Comparison of ENCODE assay signal across 10 cellular contexts in the genomic region with DNA sequence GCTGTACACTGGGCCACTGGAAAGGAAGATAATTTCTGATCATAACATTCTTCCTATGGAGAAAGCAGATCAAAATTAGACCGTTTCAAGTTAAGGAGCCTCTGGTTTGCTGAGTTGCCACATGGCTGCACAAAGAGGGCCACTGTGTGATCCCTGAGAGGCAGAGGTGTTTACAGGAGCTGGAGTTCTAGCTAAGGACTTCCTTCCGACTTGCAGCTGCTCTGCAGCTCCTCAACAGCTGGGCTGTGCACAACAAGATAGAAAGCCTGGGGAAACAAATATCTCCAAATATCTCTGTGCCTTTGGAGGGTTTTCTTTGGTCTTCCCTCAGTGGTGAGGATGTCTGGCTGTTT. TPM values are rescaled to one million over a fixed set of nuclear protein-coding genes. Genes with fewer than 3 reads are reported as not detected.
A peak's percentile ranks its signal among the peaks of the same experiment; 100 is the strongest.
DNase-seq lines count a peak whose midpoint lies in the region; ATAC-seq and TF ChIP-seq lines count a peak whose summit lies in the region.
"Had no signal": no experiment of that assay in that cellular context is flagged by ENCODE, and none has a peak within 500 bp of the region (broad histone marks: within the 10 kb centered on the region; RNA-seq: fewer than 3 reads in every experiment).

No MANE protein-coding gene starts in this region.

- no peaks in the 10 kb centered on the region for H3K9me3 ChIP-seq in endodermal cell (ENCODE audit: control insufficient read depth, low read length)

- no peaks in the 10 kb centered on the region for H3K9me3 Mint-ChIP-seq in endodermal cell
- no peaks in the 10 kb centered on the region for H3K9me3 Mint-ChIP-seq in progenitor cell of endocrine pancreas (ENCODE audit: low read depth)

- 0 out of 2 replicates have a peak overlapping the region, but pooled peaks have one; percentile 76 for H3K27ac ChIP-seq in ACC112 (ENCODE audit: low read depth, low read length)
- H3K27ac ChIP-seq in endodermal cell (ENCODE audit: low read depth, low read length): no peak overlapping the region

- TF ChIP-seq CTCF in endodermal cell (conservative IDR thresholded peaks at IDR 0.05) (no peak), progenitor cell of endocrine pancreas (IDR thresholded peaks at IDR 0.05; ENCODE audit: unreplicated experiment) (no peak)

- H3K4me3 Mint-ChIP-seq in endodermal cell (no peak overlapping the region), progenitor cell of endocrine pancreas (ENCODE audit: low read depth) (no peak overlapping the region)

- H3K9ac ChIP-seq in endodermal cell (ENCODE audit: extremely low read depth, low read length, poor library complexity, severe bottlenecking): no peak overlapping the region

- peaks cover 4% of the 10 kb centered on the region; the same call in 1 of the 2 replicates for H3K36me3 ChIP-seq in ACC112 (ENCODE audit: insufficient read depth, low read length)
- H3K36me3 ChIP-seq in endodermal cell (ENCODE audit: control insufficient read depth, insufficient read depth, low read length): no peaks in the 10 kb centered on the region

- H2AFZ ChIP-seq in ACC112 (ENCODE audit: low read length, unreplicated experiment): no peak overlapping the region

- WGBS in endodermal cell (ENCODE audit: insufficient coverage in 1 of 2, insufficient read length in 1 of 2), 2 experiments: 81% methylated on average over 2 of the region's 2 CpGs

- peaks cover 56% of the 10 kb centered on the region for H3K79me2 ChIP-seq in ACC112 (ENCODE audit: control insufficient read depth, insufficient read depth, low read length, unreplicated experiment)

- peaks cover 75% of the 10 kb centered on the region for H3K4me1 ChIP-seq in ACC112 (ENCODE audit: control insufficient read depth, insufficient read depth, low read length, unreplicated experiment)
- peaks cover 42% of the 10 kb centered on the region for H3K4me1 ChIP-seq in endodermal cell (ENCODE audit: control insufficient read depth, insufficient read depth, low read length)

- peak; percentile 63 for ATAC-seq in GM18909 (IDR thresholded peaks at IDR 0.05; ENCODE audit: poor library complexity, unreplicated experiment)
- no peak for ATAC-seq in HG03565 (IDR thresholded peaks at IDR 0.05; ENCODE audit: unreplicated experiment)
- ATAC-seq in HG02840 (IDR thresholded peaks at IDR 0.05; ENCODE audit: low FRiP score, unreplicated experiment): no peak

- H3K27me3 Mint-ChIP-seq in endodermal cell (ENCODE audit: insufficient read depth) (no peaks in the 10 kb centered on the region), progenitor cell of endocrine pancreas (peaks cover 3% of the 10 kb centered on the region)

- H3K27me3 ChIP-seq in ACC112 (ENCODE audit: insufficient read depth, low read length) (no peaks in the 10 kb centered on the region), endodermal cell (ENCODE audit: control insufficient read depth, insufficient read depth, low read length, poor library complexity, severe bottlenecking) (no peaks in the 10 kb centered on the region)

- H3K27ac Mint-ChIP-seq in endodermal cell: no peak overlapping the region
- H3K27ac Mint-ChIP-seq in progenitor cell of endocrine pancreas: no peak overlapping the region

- no peaks in the 10 kb centered on the region for H3K36me3 Mint-ChIP-seq in endodermal cell (ENCODE audit: low read depth)
- peaks cover 2% of the 10 kb centered on the region for H3K36me3 Mint-ChIP-seq in progenitor cell of endocrine pancreas (ENCODE audit: insufficient read depth)

- H3K4me1 Mint-ChIP-seq in endodermal cell: peaks cover 53% of the 10 kb centered on the region
- H3K4me1 Mint-ChIP-seq in progenitor cell of endocrine pancreas (ENCODE audit: low read depth): peaks cover 31% of the 10 kb centered on the region

- H3K4me3 ChIP-seq in ACC112 (ENCODE audit: low read depth, low read length) (no peak overlapping the region), endodermal cell (ENCODE audit: low read length) (peak overlapping the region; percentile 27)

- peak; percentile 10 for DNase-seq in NCI-H146 treated with DMSO at 0.1 percent for 48 hours (lab: John Stamatoyannopoulos, UW; ENCODE audit: unreplicated experiment)
- no peak for DNase-seq in endodermal cell
- no peak for DNase-seq in retina
- no peak for DNase-seq in progenitor cell of endocrine pancreas (ENCODE audit: low spot score, unreplicated experiment)
- DNase-seq: NCI-H1048; NK-92 treated with Interleukin-12 subunit alpha and Interleukin-12 subunit beta, amount 100 ng/mL, for 24 hours had no signal

RNA-seq across cellular contexts. Expression of a gene that starts 26.8 kb away (rescaled TPM):
- total RNA-seq in endodermal cell: 10 to 100 TPM; 48.0 to 52.4 TPM
- polyA plus RNA-seq in endodermal cell (2013, experiment 1 of 2): 31.4 TPM
- 34.8 TPM for polyA plus RNA-seq in endodermal cell (2013, experiment 2 of 2)
- total RNA-seq in progenitor cell of endocrine pancreas: 47.7 and 56.2 TPM in 2 replicates
